In the genomic region with DNA sequence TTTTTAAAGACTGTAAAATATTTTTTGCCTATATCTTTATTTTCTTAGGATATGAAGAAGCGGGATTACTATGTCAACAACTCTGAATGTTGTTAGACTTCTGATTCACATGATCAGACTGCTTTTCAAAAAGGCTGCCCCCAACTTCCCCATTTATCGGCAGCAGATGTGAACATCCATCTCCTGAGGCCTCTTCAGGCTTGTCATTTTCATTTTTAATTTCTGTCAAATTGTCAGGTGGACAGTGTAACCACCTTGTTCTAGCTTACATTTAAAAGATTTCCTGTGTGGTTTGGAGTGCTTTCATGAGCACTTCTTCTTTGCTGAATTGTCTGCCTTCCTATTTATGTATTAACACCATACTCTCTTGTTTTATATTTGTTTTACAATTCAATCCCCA, we compare ENCODE assay signal across 8 cellular contexts.
DNase-seq lines count a peak whose midpoint lies in the region; ATAC-seq, FAIRE-seq and TF ChIP-seq lines count a peak whose summit lies in the region.

No MANE protein-coding gene starts in this region.

- peak overlapping the region; percentile 51 to 73 (median 60) for H3K27ac Mint-ChIP-seq in CD4-positive, CD25-positive, alpha-beta regulatory T cell

- peak overlapping the region; percentile 32 to 65 (median 49) for H3K4me3 Mint-ChIP-seq in CD4-positive, CD25-positive, alpha-beta regulatory T cell

- BruUV-seq in OCI-LY7 (replicated peaks; lab: Mats Ljungman, UMichigan), result no TSS peak

- peaks cover 28% of the 10 kb centered on the region for H3K36me3 Mint-ChIP-seq in CD4-positive, CD25-positive, alpha-beta regulatory T cell

- POLR2A ChIA-PET in OCI-LY7 (lab: Charles Lee), result interaction anchor here (0.6 to 5.9 kb wide), 10 partner anchors 8 to 1346 kb away, joined by 3 to 34 read pairs (median 15); no protein-coding TSS in a partner anchor

- H3K4me2 ChIP-seq in OCI-LY7 (ENCODE audit: low read length), result peak overlapping the region; percentile 61

- peaks cover 23% of the 10 kb centered on the region for H3K4me1 ChIP-seq in CD4-positive, CD25-positive, alpha-beta regulatory T cell (ENCODE audit: control insufficient read depth, insufficient read depth, low read length, poor library complexity, severe bottlenecking)
- H3K4me1 ChIP-seq in OCI-LY7 (ENCODE audit: insufficient read depth, low read length, poor library complexity, severe bottlenecking), result peaks cover 89% of the 10 kb centered on the region

- H3K27ac ChIP-seq in CD4-positive, CD25-positive, alpha-beta regulatory T cell (ENCODE audit: insufficient read depth, low read length, poor library complexity, severe bottlenecking), result peak overlapping the region; percentile 63
- H3K27ac ChIP-seq in OCI-LY7 (ENCODE audit: low read depth, low read length, poor library complexity, severe bottlenecking), result peak overlapping the region; percentile 95

- no peaks in the 10 kb centered on the region for H3K9me3 Mint-ChIP-seq in CD4-positive, CD25-positive, alpha-beta regulatory T cell

- H3K36me3 ChIP-seq in CD4-positive, CD25-positive, alpha-beta regulatory T cell (ENCODE audit: control insufficient read depth, insufficient read depth, low read length), result peaks cover 20% of the 10 kb centered on the region
- peaks cover 73% of the 10 kb centered on the region for H3K36me3 ChIP-seq in OCI-LY7 (ENCODE audit: insufficient read depth, low read length)

- no peaks in the 10 kb centered on the region for H3K27me3 Mint-ChIP-seq in CD4-positive, CD25-positive, alpha-beta regulatory T cell

- DNase-seq in CD4-positive, CD25-positive, alpha-beta regulatory T cell, result peak in 2 of 3 donors; percentile 31 to 61
- DNase-seq in OCI-LY7 (ENCODE audit: low spot score) (peak; percentile 93), urothelium cell line (ENCODE audit: low spot score) (no peak), islet precursor cell (no peak), GDM1 (lab: John Stamatoyannopoulos, UW) (no peak)
- DNase-seq in activated CD4-positive, alpha-beta T cell treated with anti-CD3 and anti-CD28 coated beads for 4 hours, result no peak

- TF ChIP-seq CTCF in OCI-LY7 (conservative IDR thresholded peaks at IDR 0.05; ENCODE audit: low read length), result no peak

- no peaks in the 10 kb centered on the region for H4K20me1 ChIP-seq in OCI-LY7 (ENCODE audit: insufficient read depth, low read length)

- H3K4me3 ChIP-seq in CD4-positive, CD25-positive, alpha-beta regulatory T cell (ENCODE audit: low read depth, low read length), result peak overlapping the region; percentile 69
- peak overlapping the region; percentile 34 for H3K4me3 ChIP-seq in OCI-LY7 (ENCODE audit: low read depth, low read length, poor library complexity, severe bottlenecking)

- CTCF ChIA-PET in OCI-LY7 (lab: Charles Lee; ENCODE audit: unreplicated experiment), result interaction anchor here (1.3 kb wide), 1 partner anchor 10 kb away, joined by 5 read pairs; no protein-coding TSS in a partner anchor

- H3K4me1 Mint-ChIP-seq in CD4-positive, CD25-positive, alpha-beta regulatory T cell, result peaks cover 27 to 39% (median 30%) of the 10 kb centered on the region in 4 donors

- no peaks in the 10 kb centered on the region for H3K9me3 ChIP-seq in CD4-positive, CD25-positive, alpha-beta regulatory T cell (ENCODE audit: control insufficient read depth in 2 of 2, low read length in 2 of 2)
- H3K9me3 ChIP-seq in OCI-LY7 (ENCODE audit: low read length), result no peaks in the 10 kb centered on the region

- no peaks in the 10 kb centered on the region for H3K9me2 ChIP-seq in OCI-LY7 (ENCODE audit: insufficient read depth, low read length)

- peaks cover 16% of the 10 kb centered on the region; the same call in 1 of the 2 replicates for H3K79me2 ChIP-seq in OCI-LY7 (ENCODE audit: insufficient read depth, low read depth, low read length)

- intact Hi-C loops in OCI-LY7 (cut with micrococcal nuclease; ENCODE audit: unreplicated experiment), result loop anchor here (1.0 to 5.0 kb wide), 4 partner anchors 15 to 144 kb away; a partner anchor contains a TSS

- no peak for FAIRE-seq in urothelium cell line (lab: Jason Lieb, UNC)

- H3K27me3 ChIP-seq in CD4-positive, CD25-positive, alpha-beta regulatory T cell (ENCODE audit: control insufficient read depth, insufficient read depth, low read length), result no peaks in the 10 kb centered on the region

- no peak overlapping the region; the same call in 1 of the 2 replicates for H2AFZ ChIP-seq in OCI-LY7 (ENCODE audit: low read length)

- ATAC-seq in CD4-positive, CD25-positive, alpha-beta regulatory T cell (ENCODE audit: low read depth in 2 of 2), result peak; percentile 69 to 71
- ATAC-seq in GM19324 (IDR thresholded peaks at IDR 0.05; ENCODE audit: low FRiP score, unreplicated experiment) (peak; percentile 75), HG03064 (IDR thresholded peaks at IDR 0.05; ENCODE audit: low read depth, unreplicated experiment) (peak; percentile 74)

Comparison
In these comparisons a context has a peak if more than half of its experiments do, and no peak if none do; other contexts are left out.
1. DNase-seq: peak in CD4-positive, CD25-positive, alpha-beta regulatory T cell (2 of 3) and OCI-LY7 (single experiment); none in urothelium cell line (single experiment), islet precursor cell (single experiment), GDM1 (single experiment) and activated CD4-positive, alpha-beta T cell treated with anti-CD3 and anti-CD28 coated beads for 4 hours (0 of 2).
2. Peak in every context shown above with its lines, with median percentiles within 50 percentile points of each other: ATAC-seq.